28 cellular contexts compared by ENCODE assay signal in genomic region chr16:84327926-84328505, GRCh38. TPM values are rescaled to one million over a fixed set of nuclear protein-coding genes. Genes with fewer than 3 reads are reported as not detected.
"Had no signal": no experiment of that assay in that cellular context is flagged by ENCODE, and none has a peak within 500 bp of the region (broad histone marks: within the 10 kb centered on the region; RNA-seq: fewer than 3 reads in every experiment).

No MANE protein-coding gene starts in this region.

- H3K27ac ChIP-seq: psoas muscle, skin epidermis, spleen, testis, tibial nerve, upper lobe of left lung, uterus had no signal

- H3K4me3 Mint-ChIP-seq: effector memory CD8-positive, alpha-beta T cell; memory B cell; natural killer cell; stimulated activated memory B cell treated with anti-CD40 and anti-IgM and Interleukin-4, amounts not matched to agents 10 μg/mL and 1 μg/mL and 100 μg/mL, for 72 hours had no signal

- H3K36me3 Mint-ChIP-seq: memory B cell; natural killer cell; stimulated activated memory B cell treated with anti-CD40 and anti-IgM and Interleukin-4, amounts not matched to agents 10 μg/mL and 1 μg/mL and 100 μg/mL, for 72 hours had no signal

- H3K4me3 ChIP-seq: lung, psoas muscle, skin epidermis, spleen, testis, tibial nerve, upper lobe of left lung, uterus had no signal

- H3K4me1 ChIP-seq: psoas muscle, spleen, testis, tibial nerve, uterus had no signal

- ATAC-seq: effector memory CD8-positive, alpha-beta T cell; left lobe of liver; natural killer cell; psoas muscle; right cardiac atrium; stimulated activated memory B cell treated with anti-CD40 and anti-IgM and Interleukin-4, amounts not matched to agents 10 μg/mL and 1 μg/mL and 100 μg/mL, for 72 hours; stimulated activated naive CD8-positive, alpha-beta T cell treated with anti-CD3 and anti-CD28 coated beads, Interleukin-15, Interleukin-2, amounts not matched to agents 100 U/mL and 50 U/mL, for 24 hours had no signal

- H3K27me3 ChIP-seq: testis, tibial nerve, upper lobe of left lung, uterus had no signal

- H3K4me1 Mint-ChIP-seq: memory B cell; natural killer cell; stimulated activated memory B cell treated with anti-CD40 and anti-IgM and Interleukin-4, amounts not matched to agents 10 μg/mL and 1 μg/mL and 100 μg/mL, for 72 hours had no signal

- DNase-seq: cortex of kidney; effector memory CD8-positive, alpha-beta T cell; head of caudate nucleus; natural killer cell; nucleus accumbens; right cardiac atrium; spleen; stimulated activated CD4-positive, alpha-beta T cell treated with anti-CD3 and anti-CD28 coated beads, Interleukin-4, amount 100 ng/mL, for 4 hours; stimulated activated naive CD8-positive, alpha-beta T cell treated with anti-CD3 and anti-CD28 coated beads, Interleukin-15, Interleukin-2, amounts not matched to agents 100 U/mL and 50 U/mL, for 24 hours; substantia nigra; testis; upper lobe of left lung; uterus had no signal

- H3K9me3 Mint-ChIP-seq: effector memory CD8-positive, alpha-beta T cell; memory B cell; natural killer cell; stimulated activated memory B cell treated with anti-CD40 and anti-IgM and Interleukin-4, amounts not matched to agents 10 μg/mL and 1 μg/mL and 100 μg/mL, for 72 hours had no signal

- H3K27ac Mint-ChIP-seq: effector memory CD8-positive, alpha-beta T cell; memory B cell; natural killer cell; stimulated activated memory B cell treated with anti-CD40 and anti-IgM and Interleukin-4, amounts not matched to agents 10 μg/mL and 1 μg/mL and 100 μg/mL, for 72 hours had no signal

- H3K36me3 ChIP-seq: spleen, uterus had no signal

- H3K9me3 ChIP-seq: psoas muscle, spleen, testis, tibial nerve, upper lobe of left lung, uterus had no signal

RNA-seq across cellular contexts. Expression of gene WFDC1, which starts 33.3 kb away (rescaled TPM):
- total RNA-seq: dermis microvascular lymphatic vessel endothelial cell, glomerular endothelial cell, natural killer cell had no signal
- polyA plus RNA-seq: keratinocyte, neural cell had no signal

RNA-seq across cellular contexts. Expression of gene ATP2C2, which starts 40.3 kb away (rescaled TPM):
- total RNA-seq: dermis microvascular lymphatic vessel endothelial cell, fibroblast of villous mesenchyme, glomerular endothelial cell, mononuclear cell, natural killer cell, osteocyte, psoas muscle, renal cortical epithelial cell, right cardiac atrium, tibial nerve had no signal
- polyA plus RNA-seq: neural cell, right cardiac atrium had no signal
